9 cellular contexts compared by ENCODE assay signal in the genomic region with DNA sequence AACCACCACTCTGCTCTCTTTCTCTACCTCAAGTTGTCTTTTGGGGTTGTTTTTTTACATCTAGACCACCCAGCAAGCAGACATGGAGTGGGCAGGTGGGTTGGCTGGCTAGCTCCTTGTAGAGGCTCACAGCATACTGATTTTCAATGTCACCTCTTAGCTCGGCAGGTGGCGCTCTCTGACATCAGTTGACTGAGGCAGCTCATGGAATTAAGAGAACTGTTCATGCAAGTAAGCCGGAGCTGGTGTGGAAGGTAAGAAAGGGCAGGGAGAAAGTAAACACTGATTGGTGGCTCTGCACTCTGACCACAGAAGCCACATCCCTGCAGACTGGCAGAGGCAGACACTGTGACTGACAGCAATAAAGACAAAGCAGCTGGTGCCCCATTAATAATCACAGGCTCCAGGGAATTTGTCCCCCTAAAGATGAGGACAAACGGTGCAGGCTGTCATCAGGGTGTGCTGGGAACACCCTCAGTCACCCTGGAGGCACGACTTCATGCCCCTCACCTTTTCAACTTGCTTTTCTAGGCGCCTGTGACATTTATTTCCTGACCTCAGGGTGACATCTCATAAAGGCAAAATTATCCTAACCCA.
DNase-seq lines count a peak whose midpoint lies in the region; ATAC-seq and TF ChIP-seq lines count a peak whose summit lies in the region.
"Had no signal": no experiment of that assay in that cellular context is flagged by ENCODE, and none has a peak within 500 bp of the region (broad histone marks: within the 10 kb centered on the region; RNA-seq: fewer than 3 reads in every experiment).

No MANE protein-coding gene starts in this region.

- peaks cover 5% of the 10 kb centered on the region for H3K4me1 Mint-ChIP-seq in MCF 10A (ENCODE audit: insufficient read depth, unreplicated experiment)
- H3K4me1 Mint-ChIP-seq in stimulated activated effector memory CD8-positive, alpha-beta T cell treated with anti-CD3 and anti-CD28 coated beads, Interleukin-12 subunit alpha, Interleukin-12 subunit beta, amount 100 ng/mL, for 72 hours = no peaks in the 10 kb centered on the region

- 5 to 12% methylated on average over 6 of the region's 6 CpGs for WGBS in tibial nerve, 2 donors

- peaks cover 0 to 31% of the 10 kb centered on the region in 2 donors for H3K27me3 ChIP-seq in tibial nerve

- CTCF ChIA-PET in MCF 10A (lab: Yijun Ruan, JAX) = interaction anchor here (0.5 to 7.1 kb wide), 56 partner anchors 13 to 1992 kb away, joined by 3 to 174 read pairs (median 4); a partner anchor contains a TSS

- H3K4me3 Mint-ChIP-seq in MCF 10A (ENCODE audit: unreplicated experiment) = no peak overlapping the region
- no peak overlapping the region for H3K4me3 Mint-ChIP-seq in stimulated activated effector memory CD8-positive, alpha-beta T cell treated with anti-CD3 and anti-CD28 coated beads, Interleukin-12 subunit alpha, Interleukin-12 subunit beta, amount 100 ng/mL, for 72 hours

- in situ Hi-C loops in Caki2 (cut with HindIII; ENCODE audit: low pct_unique_long_range_greater_than_20kb, low sequenced_read_pairs) = no loop called here

- H3K36me3 ChIP-seq in tibial nerve = no peaks in the 10 kb centered on the region

- H3K27ac Mint-ChIP-seq in MCF 10A (ENCODE audit: low read depth, unreplicated experiment) = no peak overlapping the region
- no peak overlapping the region for H3K27ac Mint-ChIP-seq in stimulated activated effector memory CD8-positive, alpha-beta T cell treated with anti-CD3 and anti-CD28 coated beads, Interleukin-12 subunit alpha, Interleukin-12 subunit beta, amount 100 ng/mL, for 72 hours

- TF ChIP-seq EP300 in tibial nerve (IDR thresholded peaks at IDR 0.05) = no peak

- H3K27me3 Mint-ChIP-seq in MCF 10A (ENCODE audit: insufficient read depth, unreplicated experiment) = peaks cover 82% of the 10 kb centered on the region

- no peak for TF ChIP-seq POLR2A in tibial nerve (IDR thresholded peaks at IDR 0.05)

- POLR2A ChIA-PET in MCF 10A (lab: Yijun Ruan, JAX) = interaction anchor here (0.6 to 0.7 kb wide), 2 partner anchors 173 to 239 kb away, joined by 3 read pairs; no protein-coding TSS in a partner anchor

- intact Hi-C loops in MCF 10A (cut with micrococcal nuclease) = loop anchor here (1.0 to 5.0 kb wide), 3 partner anchors 13 to 128 kb away; no protein-coding TSS in a partner anchor

- no peaks in the 10 kb centered on the region for H3K4me1 ChIP-seq in tibial nerve

- H3K9me3 ChIP-seq in tibial nerve = no peaks in the 10 kb centered on the region

- H3K36me3 Mint-ChIP-seq in MCF 10A (ENCODE audit: insufficient read depth, unreplicated experiment) = no peaks in the 10 kb centered on the region
- H3K36me3 Mint-ChIP-seq in stimulated activated effector memory CD8-positive, alpha-beta T cell treated with anti-CD3 and anti-CD28 coated beads, Interleukin-12 subunit alpha, Interleukin-12 subunit beta, amount 100 ng/mL, for 72 hours = no peaks in the 10 kb centered on the region

- ATAC-seq in stimulated activated effector memory CD8-positive, alpha-beta T cell treated with anti-CD3 and anti-CD28 coated beads, Interleukin-12 subunit alpha, Interleukin-12 subunit beta, amount 100 ng/mL, for 72 hours = no peak

- DNase-seq in Caki2 (ENCODE audit: low read depth) = peak; percentile 40
- DNase-seq in GM19240 (ENCODE audit: insufficient read length, low spot score) = peak; percentile 23
- DNase-seq in KG1 (lab: John Stamatoyannopoulos, UW) = peak; percentile 7
- DNase-seq in NOMO-1 treated with DMSO at 0.1 percent for 48 hours (lab: John Stamatoyannopoulos, UW; ENCODE audit: unreplicated experiment) = peak; percentile 42
- peak; percentile 91 for DNase-seq in MCF 10A (ENCODE audit: unreplicated experiment)
- peak; percentile 95 for DNase-seq in left kidney (ENCODE audit: low read depth, low spot score)
- peak; percentile 25 to 40 for DNase-seq in tibial nerve (ENCODE audit: low spot score in 2 of 2)
- DNase-seq in stimulated activated effector memory CD8-positive, alpha-beta T cell treated with anti-CD3 and anti-CD28 coated beads, Interleukin-12 subunit alpha, Interleukin-12 subunit beta, amount 100 ng/mL, for 72 hours (ENCODE audit: low spot score in 2 of 2) = no peak

- no peak overlapping the region for H3K4me3 ChIP-seq in tibial nerve
- H3K4me3 ChIP-seq: SK-N-MC had no signal

- no TSS peak for BruUV-seq in MCF 10A (replicated peaks; lab: Mats Ljungman, UMichigan)

- no peak overlapping the region for H3K27ac ChIP-seq in tibial nerve
- H3K27ac ChIP-seq: SK-N-MC had no signal

- no peaks in the 10 kb centered on the region for H3K9me3 Mint-ChIP-seq in MCF 10A (ENCODE audit: unreplicated experiment)
- peaks cover 2% of the 10 kb centered on the region for H3K9me3 Mint-ChIP-seq in stimulated activated effector memory CD8-positive, alpha-beta T cell treated with anti-CD3 and anti-CD28 coated beads, Interleukin-12 subunit alpha, Interleukin-12 subunit beta, amount 100 ng/mL, for 72 hours

- TF ChIP-seq CTCF in MCF 10A (IDR thresholded peaks at IDR 0.05; ENCODE audit: unreplicated experiment) (peak; percentile 79), tibial nerve (IDR thresholded peaks at IDR 0.05) (peak in 1 of 5 experiments; percentile 34)

Comparison
In these comparisons a context has a peak if more than half of its experiments do, and no peak if none do; other contexts are left out.
1. DNase-seq: peak in Caki2 (single experiment), GM19240 (single experiment), KG1 (single experiment), NOMO-1 treated with DMSO at 0.1 percent for 48 hours (single experiment), MCF 10A (single experiment), left kidney (single experiment) and tibial nerve (2 of 2); none in stimulated activated effector memory CD8-positive, alpha-beta T cell treated with anti-CD3 and anti-CD28 coated beads, Interleukin-12 subunit alpha, Interleukin-12 subunit beta, amount 100 ng/mL, for 72 hours (0 of 2).